In genomic region chr6:45737331-45738056, GRCh38 we compare ENCODE assay signal across 11 cellular contexts.
DNase-seq lines count a peak whose midpoint lies in the region; ATAC-seq and TF ChIP-seq lines count a peak whose summit lies in the region.
"Had no signal": no experiment of that assay in that cellular context is flagged by ENCODE, and none has a peak within 500 bp of the region (broad histone marks: within the 10 kb centered on the region; RNA-seq: fewer than 3 reads in every experiment).

No MANE protein-coding gene starts in this region.

- H2AFZ ChIP-seq in PC-9: no peak overlapping the region

- DNase-seq in activated naive CD4-positive, alpha-beta T cell treated with anti-CD3 and anti-CD28 coated beads, Interleukin-2, amount 10 ng/mL, durations not matched to agents 7 days and 5 days: peak; percentile 28
- no peak for DNase-seq in activated naive CD4-positive, alpha-beta T cell treated with anti-CD3 and anti-CD28 coated beads, Interleukin-2, amount 50 U/mL, for 16 hours
- DNase-seq in HFFc6 (no peak), PC-9 (no peak), left lobe of liver (ENCODE audit: low spot score) (no peak), NCI-H1694 (lab: John Stamatoyannopoulos, UW) (no peak)
- DNase-seq in stimulated activated naive B cell treated with anti-CD40 and anti-IgM and Interleukin-4, amounts not matched to agents 10 μg/mL and 1 μg/mL and 100 μg/mL, for 72 hours: no peak
- DNase-seq: Right ventricle myocardium superior had no signal

- H3K4me3 Mint-ChIP-seq in activated naive CD4-positive, alpha-beta T cell treated with anti-CD3 and anti-CD28 coated beads, Interleukin-2, amount 10 ng/mL, durations not matched to agents 7 days and 5 days: no peak overlapping the region
- peak overlapping the region; percentile 4; the same call in 1 of the 2 replicates for H3K4me3 Mint-ChIP-seq in HFFc6
- no peak overlapping the region for H3K4me3 Mint-ChIP-seq in stimulated activated naive B cell treated with anti-CD40 and anti-IgM and Interleukin-4, amounts not matched to agents 10 μg/mL and 1 μg/mL and 100 μg/mL, for 72 hours

- TF ChIP-seq CTCF in HFFc6 (IDR thresholded peaks at IDR 0.05) (no peak), PC-9 (conservative IDR thresholded peaks at IDR 0.05) (no peak)

- H3K27me3 Mint-ChIP-seq in activated naive CD4-positive, alpha-beta T cell treated with anti-CD3 and anti-CD28 coated beads, Interleukin-2, amount 10 ng/mL, durations not matched to agents 7 days and 5 days: peaks cover 17% of the 10 kb centered on the region
- peaks cover 7% of the 10 kb centered on the region for H3K27me3 Mint-ChIP-seq in HFFc6 (ENCODE audit: insufficient read depth)
- H3K27me3 Mint-ChIP-seq in stimulated activated naive B cell treated with anti-CD40 and anti-IgM and Interleukin-4, amounts not matched to agents 10 μg/mL and 1 μg/mL and 100 μg/mL, for 72 hours: peaks cover 7 to 11% of the 10 kb centered on the region in 2 donors

- peaks cover 48% of the 10 kb centered on the region for H3K4me1 Mint-ChIP-seq in activated naive CD4-positive, alpha-beta T cell treated with anti-CD3 and anti-CD28 coated beads, Interleukin-2, amount 10 ng/mL, durations not matched to agents 7 days and 5 days
- H3K4me1 Mint-ChIP-seq in HFFc6 (ENCODE audit: low read depth): peaks cover 9% of the 10 kb centered on the region; the same call in 1 of the 2 replicates
- peaks cover 21 to 34% of the 10 kb centered on the region in 2 donors for H3K4me1 Mint-ChIP-seq in stimulated activated naive B cell treated with anti-CD40 and anti-IgM and Interleukin-4, amounts not matched to agents 10 μg/mL and 1 μg/mL and 100 μg/mL, for 72 hours

- H3K4me3 ChIP-seq in PC-9: no peak overlapping the region
- H3K4me3 ChIP-seq: ascending aorta had no signal

- H3K9me2 ChIP-seq in PC-9 (ENCODE audit: insufficient read depth): no peaks in the 10 kb centered on the region; the same call in 1 of the 2 replicates

- no peaks in the 10 kb centered on the region for H3K27me3 ChIP-seq in PC-9 (ENCODE audit: insufficient read depth, low read depth)
- H3K27me3 ChIP-seq: ascending aorta had no signal

- intact Hi-C loops in PC-9 (cut with micrococcal nuclease; ENCODE audit: unreplicated experiment): no loop called here

- no peaks in the 10 kb centered on the region for H3K36me3 ChIP-seq in PC-9 (ENCODE audit: low read depth)
- H3K36me3 ChIP-seq: ascending aorta had no signal

- no peaks in the 10 kb centered on the region for H3K79me2 ChIP-seq in PC-9 (ENCODE audit: low read depth)

- no peaks in the 10 kb centered on the region for H3K36me3 Mint-ChIP-seq in activated naive CD4-positive, alpha-beta T cell treated with anti-CD3 and anti-CD28 coated beads, Interleukin-2, amount 10 ng/mL, durations not matched to agents 7 days and 5 days
- H3K36me3 Mint-ChIP-seq in HFFc6 (ENCODE audit: low read depth): no peaks in the 10 kb centered on the region
- H3K36me3 Mint-ChIP-seq in stimulated activated naive B cell treated with anti-CD40 and anti-IgM and Interleukin-4, amounts not matched to agents 10 μg/mL and 1 μg/mL and 100 μg/mL, for 72 hours: no peaks in the 10 kb centered on the region

- POLR2A ChIA-PET in PC-9 (lab: Charles Lee; ENCODE audit: unreplicated experiment): no interaction called here

- H3F3A ChIP-seq in PC-9 (ENCODE audit: insufficient read depth, low read depth): no peaks in the 10 kb centered on the region

- no peak overlapping the region for H3K4me2 ChIP-seq in PC-9

- H4K20me1 ChIP-seq in PC-9 (ENCODE audit: insufficient read depth): no peaks in the 10 kb centered on the region

- no peaks in the 10 kb centered on the region for H3K9me3 ChIP-seq in PC-9 (ENCODE audit: insufficient read depth, low read depth)
- H3K9me3 ChIP-seq: ascending aorta had no signal

- ATAC-seq in HG03575 (IDR thresholded peaks at IDR 0.05; ENCODE audit: extremely low read depth, insufficient number of reproducible peaks, low FRiP score, unreplicated experiment) (peak; percentile 57), left lobe of liver (no peak)
- ATAC-seq in stimulated activated naive B cell treated with anti-CD40 and anti-IgM and Interleukin-4, amounts not matched to agents 10 μg/mL and 1 μg/mL and 100 μg/mL, for 72 hours (replicated peaks): peak; percentile 53 to 60

- no peak overlapping the region for H3K27ac Mint-ChIP-seq in activated naive CD4-positive, alpha-beta T cell treated with anti-CD3 and anti-CD28 coated beads, Interleukin-2, amount 10 ng/mL, durations not matched to agents 7 days and 5 days
- no peak overlapping the region for H3K27ac Mint-ChIP-seq in HFFc6
- peak overlapping the region; percentile 28 for H3K27ac Mint-ChIP-seq in stimulated activated naive B cell treated with anti-CD40 and anti-IgM and Interleukin-4, amounts not matched to agents 10 μg/mL and 1 μg/mL and 100 μg/mL, for 72 hours

- H3K4me1 ChIP-seq in PC-9 (replicated peaks; ENCODE audit: insufficient read depth): no peaks in the 10 kb centered on the region
- H3K4me1 ChIP-seq: ascending aorta had no signal

- no peak overlapping the region for H3K27ac ChIP-seq in PC-9
- H3K27ac ChIP-seq: ascending aorta, C4-2B had no signal

- no TSS peak for BruUV-seq in PC-9 (replicated peaks; lab: Mats Ljungman, UMichigan)

- CTCF ChIA-PET in activated naive CD4-positive, alpha-beta T cell treated with anti-CD3 and anti-CD28 coated beads, Interleukin-2, amount 10 ng/mL, durations not matched to agents 7 days and 5 days (lab: Charles Lee): interaction anchor here (1.2 kb wide), 1 partner anchor 186 kb away, joined by 6 read pairs; no protein-coding TSS in a partner anchor
- CTCF ChIA-PET in PC-9 (lab: Charles Lee): no interaction called here

- H3K9me3 Mint-ChIP-seq in activated naive CD4-positive, alpha-beta T cell treated with anti-CD3 and anti-CD28 coated beads, Interleukin-2, amount 10 ng/mL, durations not matched to agents 7 days and 5 days: no peaks in the 10 kb centered on the region
- H3K9me3 Mint-ChIP-seq in HFFc6: no peaks in the 10 kb centered on the region
- H3K9me3 Mint-ChIP-seq in stimulated activated naive B cell treated with anti-CD40 and anti-IgM and Interleukin-4, amounts not matched to agents 10 μg/mL and 1 μg/mL and 100 μg/mL, for 72 hours: no peaks in the 10 kb centered on the region
